In the genomic region with DNA sequence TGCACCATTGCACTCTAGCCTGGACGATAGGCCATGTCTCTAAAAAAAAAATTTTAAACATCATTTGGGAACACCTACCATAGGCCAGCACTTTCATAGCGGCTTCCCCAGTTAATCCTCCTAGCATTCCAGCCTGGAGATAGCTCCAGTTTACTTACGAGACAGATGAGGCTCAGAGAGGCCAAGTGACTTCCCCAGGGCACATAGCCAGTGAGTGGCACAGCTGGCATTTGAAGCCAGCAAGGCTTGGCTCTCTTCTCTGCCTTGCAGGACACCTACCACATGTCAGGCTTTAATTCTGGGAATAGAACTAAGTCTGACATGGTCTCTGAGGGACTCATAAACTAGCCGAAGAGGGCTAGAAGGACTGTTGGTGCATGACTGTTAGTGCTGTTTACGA, we compare ENCODE assay signal across 16 cellular contexts. TPM values are rescaled to one million over a fixed set of nuclear protein-coding genes. Genes with fewer than 3 reads are reported as not detected.
DNase-seq lines count a peak whose midpoint lies in the region; ATAC-seq, FAIRE-seq and TF ChIP-seq lines count a peak whose summit lies in the region.
"Had no signal": no experiment of that assay in that cellular context is flagged by ENCODE, and none has a peak within 500 bp of the region (broad histone marks: within the 10 kb centered on the region; RNA-seq: fewer than 3 reads in every experiment).

No MANE protein-coding gene starts in this region.

- 0 out of 4 replicates have a peak overlapping the region, but pooled peaks of 1 of the 2 experiments have one; percentile 26 for H3K9ac ChIP-seq in K562 (ENCODE audit: insufficient read depth in 1 of 2, low read depth in 2 of 2, low read length in 2 of 2)

- no peak for TF ChIP-seq EP300 in K562 (IDR thresholded peaks at IDR 0.05; ENCODE audit: low read length)

- FAIRE-seq in K562 (lab: Jason Lieb, UNC): peak; percentile 26
- FAIRE-seq: D721Med had no signal

- in situ Hi-C loops in K562 (cut with MboI): no loop called here
- in situ Hi-C loops in GM13976 (cut with MboI; ENCODE audit: low sequenced_read_pairs, unreplicated experiment): no loop called here

- POLR2A ChIA-PET in K562 (lab: Yijun Ruan, JAX): interaction anchor here (1.1 to 1.2 kb wide), 4 partner anchors 13 to 30 kb away, joined by 3 to 6 read pairs (median 3); no protein-coding TSS in a partner anchor

- H2AFZ ChIP-seq in K562 (ENCODE audit: low read depth, low read length): no peak overlapping the region

- intact Hi-C loops in K562 (cut with micrococcal nuclease): no loop called here
- intact Hi-C loops in psoas muscle (cut with DNase I): no loop called here

- no peak overlapping the region for H3K4me3 ChIP-seq in K562
- H3K4me3 ChIP-seq in psoas muscle: no peak overlapping the region

- no peak overlapping the region for H3K4me2 ChIP-seq in K562 (ENCODE audit: insufficient read depth, low read length)

- no peak for TF ChIP-seq POLR2A in K562 (conservative IDR thresholded peaks at IDR 0.05)

- BruUV-seq in K562 (replicated peaks; lab: Mats Ljungman, UMichigan): no TSS peak

- H3K36me3 ChIP-seq in K562 (ENCODE audit: control insufficient read depth, insufficient read depth, low read length) (peaks cover 32% of the 10 kb centered on the region; the same call in 2 of the 3 replicates), psoas muscle (ENCODE audit: insufficient read depth in 1 of 2, low read depth in 1 of 2) (peaks cover 0 to 64% of the 10 kb centered on the region in 2 donors)

- H3K9me3 ChIP-seq in K562 (replicated peaks; ENCODE audit: control insufficient read depth, insufficient read depth, low read depth, low read length): no peaks in the 10 kb centered on the region
- H3K9me3 ChIP-seq in psoas muscle: no peaks in the 10 kb centered on the region
- H3K9me3 ChIP-seq: BE2C had no signal

- CTCF ChIA-PET in K562 (lab: Yijun Ruan, JAX; ENCODE audit: low intra/inter-chr PET ratio): no interaction called here

- DNase-seq in DMS79 (lab: John Stamatoyannopoulos, UW) (peak; percentile 15), K562 (ENCODE audit: extremely low read depth in 1 of 4, low spot score in 3 of 4) (no peak), psoas muscle (peak in 1 of 2 donors; percentile 56), GM13976 (ENCODE audit: low spot score) (no peak), pons (ENCODE audit: low spot score) (no peak)
- DNase-seq: ACHN; BE2C; CD8-positive, alpha-beta T cell; GF-D8; GOT3; NCI-H1436 treated with DMSO at 0.1 percent for 48 hours; NCI-H2081 treated with DMSO at 0.1 percent for 48 hours; NCI-H226; NCI-H526; SIG-M5 had no signal

- H3K4me1 ChIP-seq in K562 (replicated peaks in 1 of 2; ENCODE audit: control insufficient read depth in 2 of 2, insufficient read depth in 2 of 2, low read length in 2 of 2) (peaks cover 0 to 23% of the 10 kb centered on the region in 2 experiments; a peak in 3 of 5 replicates), psoas muscle (no peaks in the 10 kb centered on the region)
- H3K4me1 ChIP-seq: BE2C had no signal

- no peak for TF ChIP-seq RAD21 in K562 (CRISPR knock-in tag; conservative IDR thresholded peaks at IDR 0.05 in 1 of 2, IDR thresholded peaks at IDR 0.05 in 1 of 2)

- peaks cover 3% of the 10 kb centered on the region for H4K20me1 ChIP-seq in K562 (replicated peaks; ENCODE audit: control insufficient read depth, insufficient read depth, low read length)

- H3K27ac ChIP-seq in K562 (ENCODE audit: extremely low read depth, low read depth, low read length) (no peak overlapping the region), psoas muscle (no peak overlapping the region)

- TF ChIP-seq CTCF in K562 (IDR thresholded peaks at IDR 0.05 in 2 of 3, conservative IDR thresholded peaks at IDR 0.05 in 1 of 3; ENCODE audit: insufficient read depth in 2 of 3, low read depth in 1 of 3, low read length in 3 of 3) (no peak), psoas muscle (IDR thresholded peaks at IDR 0.05) (no peak), GM13976 (IDR thresholded peaks at IDR 0.05; ENCODE audit: borderline replicate concordance, control extremely low read depth, extremely low read depth, insufficient read depth, missing control alignments) (no peak)

- no peaks in the 10 kb centered on the region for H3K79me2 ChIP-seq in K562 (ENCODE audit: control insufficient read depth, insufficient read depth, low read length)

- WGBS in K562 (ENCODE audit: insufficient coverage, low coverage, missing lambda C conversion rate): 80% methylated on average over 5 of the region's 5 CpGs
- 31 to 62% (median 32%) methylated on average over 5 of the region's 5 CpGs for WGBS in psoas muscle, 3 donors

- ATAC-seq in K562: no peak
- peak; percentile 36 to 85 (median 54) for ATAC-seq in psoas muscle
- ATAC-seq: CD8-positive, alpha-beta T cell had no signal

- H3K9me1 ChIP-seq in K562 (ENCODE audit: control insufficient read depth, insufficient read depth, low read length): no peaks in the 10 kb centered on the region

- H3K27me3 ChIP-seq in K562 (ENCODE audit: control insufficient read depth in 2 of 2, insufficient read depth in 2 of 2, low read length in 2 of 2): no peaks in the 10 kb centered on the region
- no peaks in the 10 kb centered on the region for H3K27me3 ChIP-seq in psoas muscle (ENCODE audit: insufficient read depth in 3 of 3, low read length in 2 of 3)
- H3K27me3 ChIP-seq: BE2C had no signal

RNA-seq across cellular contexts. Expression of gene TAGLN, which starts 4.9 kb away (rescaled TPM):
- total RNA-seq in K562 (2011; cell fraction: chromatin; rRNA removed; ENCODE audit: low replicate concordance): 19.3 and 31.5 TPM in 2 replicates
- total RNA-seq in K562 (2011; cell fraction: nucleolus; rRNA removed): 15.1 and 17.0 TPM in 2 replicates
- total RNA-seq in K562 (2011; cell fraction: nucleoplasm; rRNA removed): 12.9 and 14.2 TPM in 2 replicates
- 0.95 and 1.3 TPM in 2 replicates for total RNA-seq in K562 (2014; rRNA removed)
- total RNA-seq in K562 (2014; rRNA removed; fragmentation: Illumina TruSeq; extraction: Trizol): 1.1 and 1.4 TPM in 2 replicates
- total RNA-seq in K562 (2015; rRNA removed; fragmentation: Illumina TruSeq; extraction: Trizol): 0.87 and 1.2 TPM in 2 replicates
- 3.5 and 3.6 TPM in 2 replicates for total RNA-seq in K562 (2021)
- 3.0 and 3.1 TPM in 2 replicates for polyA plus RNA-seq in K562 (2011; rRNA removed)
- 1.3 and 1.4 TPM in 2 replicates for polyA plus RNA-seq in K562 (2011; cell fraction: cytosol; rRNA removed)
- polyA plus RNA-seq in K562 (2011; cell fraction: nucleus; rRNA removed): 22.1 and 23.9 TPM in 2 replicates
- polyA plus RNA-seq in K562 (2012): 2.5 and 5.8 TPM in 2 replicates
- polyA plus RNA-seq in K562 (2014; fragmentation: Illumina TruSeq; extraction: Trizol): 2.4 and 2.8 TPM in 2 replicates
- under 1 TPM; 0.21 to 0.56 TPM for polyA plus RNA-seq in K562 (2014; fragmentation: Nextera tagmentation; extraction: Ambion mirVana)
- polyA plus RNA-seq in K562 (2014; rRNA removed): 3.2 and 4.9 TPM in 2 replicates
- polyA minus RNA-seq in K562 (2011; rRNA and poly(A)+ RNA removed): 1.7 and 2.7 TPM in 2 replicates
- 2.0 TPM in 1 of 2 replicates, not detected in the other for polyA minus RNA-seq in K562 (2011; cell fraction: cytosol; rRNA and poly(A)+ RNA removed)
- 3.2 and 3.3 TPM in 2 replicates for polyA minus RNA-seq in K562 (2011; cell fraction: nucleus; rRNA and poly(A)+ RNA removed)
- total RNA-seq in psoas muscle: 10 to 100 TPM; 36.2 to 73.0 (median 51.7) TPM
- polyA plus RNA-seq in psoas muscle: 100 to 1,000 TPM in 2 of 3 donors, 10 to 100 TPM in 1; 86.5 to 140 (median 117) TPM

RNA-seq across cellular contexts. Expression of gene SIDT2, which starts 15.7 kb away (rescaled TPM):
- total RNA-seq in K562 (2011; cell fraction: chromatin; rRNA removed; ENCODE audit: low replicate concordance): 140 and 344 TPM in 2 replicates
- 167 and 174 TPM in 2 replicates for total RNA-seq in K562 (2011; cell fraction: nucleolus; rRNA removed)
- total RNA-seq in K562 (2011; cell fraction: nucleoplasm; rRNA removed): 143 and 150 TPM in 2 replicates
- total RNA-seq in K562 (2014; rRNA removed): 5.9 and 7.1 TPM in 2 replicates
- 4.4 and 6.5 TPM in 2 replicates for total RNA-seq in K562 (2014; rRNA removed; fragmentation: Illumina TruSeq; extraction: Trizol)
- total RNA-seq in K562 (2015; rRNA removed; fragmentation: Illumina TruSeq; extraction: Trizol): 6.1 and 7.0 TPM in 2 replicates
- 17.7 and 20.2 TPM in 2 replicates for total RNA-seq in K562 (2021)
- polyA plus RNA-seq in K562 (2011; rRNA removed): 11.5 and 21.7 TPM in 2 replicates
- polyA plus RNA-seq in K562 (2011; cell fraction: cytosol; rRNA removed): 11.6 and 15.7 TPM in 2 replicates
- polyA plus RNA-seq in K562 (2011; cell fraction: nucleus; rRNA removed): 117 and 144 TPM in 2 replicates
- 15.7 and 22.6 TPM in 2 replicates for polyA plus RNA-seq in K562 (2012)
- polyA plus RNA-seq in K562 (2014; fragmentation: Illumina TruSeq; extraction: Trizol): 14.4 and 15.6 TPM in 2 replicates
- 1 to 10 TPM; 2.4 to 3.6 TPM for polyA plus RNA-seq in K562 (2014; fragmentation: Nextera tagmentation; extraction: Ambion mirVana)
- polyA plus RNA-seq in K562 (2014; rRNA removed): 14.1 and 22.2 TPM in 2 replicates
- 16.3 and 17.1 TPM in 2 replicates for polyA minus RNA-seq in K562 (2011; rRNA and poly(A)+ RNA removed)
- 14.1 and 17.0 TPM in 2 replicates for polyA minus RNA-seq in K562 (2011; cell fraction: cytosol; rRNA and poly(A)+ RNA removed)
- polyA minus RNA-seq in K562 (2011; cell fraction: nucleus; rRNA and poly(A)+ RNA removed): 32.9 and 48.4 TPM in 2 replicates
- 10 to 100 TPM; 12.6 to 22.8 (median 19.9) TPM for total RNA-seq in psoas muscle
- polyA plus RNA-seq in psoas muscle: 10 to 100 TPM in 1 of 3 donors, 1 to 10 TPM in 2; 7.1 to 10.5 (median 7.3) TPM

RNA-seq across cellular contexts. Expression of gene PCSK7, which starts 37.6 kb away (rescaled TPM):
- total RNA-seq in K562 (2011; cell fraction: chromatin; rRNA removed; ENCODE audit: low replicate concordance): 109 and 170 TPM in 2 replicates
- total RNA-seq in K562 (2011; cell fraction: nucleolus; rRNA removed): 70.1 and 82.7 TPM in 2 replicates
- total RNA-seq in K562 (2011; cell fraction: nucleoplasm; rRNA removed): 95.3 and 149 TPM in 2 replicates
- total RNA-seq in K562 (2014; rRNA removed) (15.2 and 20.8 TPM in 2 replicates), K562 (2014; rRNA removed; fragmentation: Illumina TruSeq; extraction: Trizol) (15.2 and 15.6 TPM in 2 replicates), K562 (2015; rRNA removed; fragmentation: Illumina TruSeq; extraction: Trizol) (16.7 and 18.2 TPM in 2 replicates), K562 (2021) (29.2 and 30.4 TPM in 2 replicates), psoas muscle (10 to 100 TPM; 15.8 to 23.6 (median 20.8) TPM)
- polyA plus RNA-seq in K562 (2011; rRNA removed) (14.9 and 15.6 TPM in 2 replicates), K562 (2014; fragmentation: Illumina TruSeq; extraction: Trizol) (19.9 and 22.1 TPM in 2 replicates), K562 (2014; fragmentation: Nextera tagmentation; extraction: Ambion mirVana) (1 to 10 TPM; 3.1 to 3.9 TPM), K562 (2014; rRNA removed) (25.3 and 27.7 TPM in 2 replicates), psoas muscle (10 to 100 TPM in 2 of 3 donors, 1 to 10 TPM in 1; 9.9 to 17.5 (median 13.4) TPM)
- 12.6 and 18.1 TPM in 2 replicates for polyA plus RNA-seq in K562 (2011; cell fraction: cytosol; rRNA removed)
- polyA plus RNA-seq in K562 (2011; cell fraction: nucleus; rRNA removed): 52.6 and 75.4 TPM in 2 replicates
- polyA plus RNA-seq in K562 (2012): 14.7 and 15.3 TPM in 2 replicates
- 14.8 and 19.1 TPM in 2 replicates for polyA minus RNA-seq in K562 (2011; rRNA and poly(A)+ RNA removed)
- polyA minus RNA-seq in K562 (2011; cell fraction: cytosol; rRNA and poly(A)+ RNA removed): 10.0 and 10.3 TPM in 2 replicates
- polyA minus RNA-seq in K562 (2011; cell fraction: nucleus; rRNA and poly(A)+ RNA removed): 21.3 and 21.8 TPM in 2 replicates

RNA-seq across cellular contexts. Expression of gene RNF214, which starts 38.2 kb away (rescaled TPM):
- 50.5 and 69.2 TPM in 2 replicates for total RNA-seq in K562 (2011; cell fraction: chromatin; rRNA removed; ENCODE audit: low replicate concordance)
- 27.5 and 29.7 TPM in 2 replicates for total RNA-seq in K562 (2011; cell fraction: nucleolus; rRNA removed)
- total RNA-seq in K562 (2011; cell fraction: nucleoplasm; rRNA removed): 50.4 and 53.5 TPM in 2 replicates
- 6.6 and 10.1 TPM in 2 replicates for total RNA-seq in K562 (2014; rRNA removed)
- 11.9 and 13.5 TPM in 2 replicates for total RNA-seq in K562 (2014; rRNA removed; fragmentation: Illumina TruSeq; extraction: Trizol)
- 9.5 and 10.2 TPM in 2 replicates for total RNA-seq in K562 (2015; rRNA removed; fragmentation: Illumina TruSeq; extraction: Trizol)
- 22.3 and 24.8 TPM in 2 replicates for total RNA-seq in K562 (2021)
- 12.6 and 18.0 TPM in 2 replicates for polyA plus RNA-seq in K562 (2011; rRNA removed)
- polyA plus RNA-seq in K562 (2011; cell fraction: cytosol; rRNA removed): 12.9 and 16.7 TPM in 2 replicates
- 28.9 and 44.6 TPM in 2 replicates for polyA plus RNA-seq in K562 (2011; cell fraction: nucleus; rRNA removed)
- polyA plus RNA-seq in K562 (2012): 12.9 and 16.1 TPM in 2 replicates
- polyA plus RNA-seq in K562 (2014; fragmentation: Illumina TruSeq; extraction: Trizol): 20.2 and 22.7 TPM in 2 replicates
- polyA plus RNA-seq in K562 (2014; fragmentation: Nextera tagmentation; extraction: Ambion mirVana): 1 to 10 TPM; 6.6 to 7.4 TPM
- 11.6 and 12.1 TPM in 2 replicates for polyA plus RNA-seq in K562 (2014; rRNA removed)
- polyA minus RNA-seq in K562 (2011; rRNA and poly(A)+ RNA removed): 22.6 and 29.9 TPM in 2 replicates
- 14.1 and 26.8 TPM in 2 replicates for polyA minus RNA-seq in K562 (2011; cell fraction: cytosol; rRNA and poly(A)+ RNA removed)
- polyA minus RNA-seq in K562 (2011; cell fraction: nucleus; rRNA and poly(A)+ RNA removed): 17.6 and 23.9 TPM in 2 replicates
- total RNA-seq in psoas muscle: 10 to 100 TPM; 31.0 to 39.4 (median 34.7) TPM
- 10 to 100 TPM; 12.4 to 19.7 (median 16.8) TPM for polyA plus RNA-seq in psoas muscle

RNA-seq across cellular contexts. Expression of gene PAFAH1B2, which starts 50.2 kb away (rescaled TPM):
- total RNA-seq in K562 (2011; cell fraction: chromatin; rRNA removed; ENCODE audit: low replicate concordance): 47.5 and 78.4 TPM in 2 replicates
- 27.7 and 27.9 TPM in 2 replicates for total RNA-seq in K562 (2011; cell fraction: nucleolus; rRNA removed)
- total RNA-seq in K562 (2011; cell fraction: nucleoplasm; rRNA removed): 55.0 and 89.9 TPM in 2 replicates
- 61.0 and 64.9 TPM in 2 replicates for total RNA-seq in K562 (2014; rRNA removed)
- 94.7 and 109 TPM in 2 replicates for total RNA-seq in K562 (2014; rRNA removed; fragmentation: Illumina TruSeq; extraction: Trizol)
- 70.4 and 74.2 TPM in 2 replicates for total RNA-seq in K562 (2015; rRNA removed; fragmentation: Illumina TruSeq; extraction: Trizol)
- total RNA-seq in K562 (2021): 82.3 and 90.2 TPM in 2 replicates
- 43.3 and 55.3 TPM in 2 replicates for polyA plus RNA-seq in K562 (2011; rRNA removed)
- 31.2 and 34.2 TPM in 2 replicates for polyA plus RNA-seq in K562 (2011; cell fraction: cytosol; rRNA removed)
- 17.3 and 17.8 TPM in 2 replicates for polyA plus RNA-seq in K562 (2011; cell fraction: nucleus; rRNA removed)
- polyA plus RNA-seq in K562 (2012): 28.3 and 30.4 TPM in 2 replicates
- polyA plus RNA-seq in K562 (2014; fragmentation: Illumina TruSeq; extraction: Trizol): 38.0 and 39.3 TPM in 2 replicates
- polyA plus RNA-seq in K562 (2014; fragmentation: Nextera tagmentation; extraction: Ambion mirVana): 10 to 100 TPM; 27.8 to 81.6 TPM
- polyA plus RNA-seq in K562 (2014; rRNA removed): 34.5 and 36.4 TPM in 2 replicates
- 203 and 224 TPM in 2 replicates for polyA minus RNA-seq in K562 (2011; rRNA and poly(A)+ RNA removed)
- polyA minus RNA-seq in K562 (2011; cell fraction: cytosol; rRNA and poly(A)+ RNA removed): 49.4 and 74.5 TPM in 2 replicates
- 15.5 and 22.9 TPM in 2 replicates for polyA minus RNA-seq in K562 (2011; cell fraction: nucleus; rRNA and poly(A)+ RNA removed)
- 10 to 100 TPM; 30.8 to 46.3 (median 35.7) TPM for total RNA-seq in psoas muscle
- polyA plus RNA-seq in psoas muscle: 10 to 100 TPM; 13.0 to 25.4 (median 17.4) TPM
